ENCODE assay signal across 1 cellular context in the genomic region with DNA sequence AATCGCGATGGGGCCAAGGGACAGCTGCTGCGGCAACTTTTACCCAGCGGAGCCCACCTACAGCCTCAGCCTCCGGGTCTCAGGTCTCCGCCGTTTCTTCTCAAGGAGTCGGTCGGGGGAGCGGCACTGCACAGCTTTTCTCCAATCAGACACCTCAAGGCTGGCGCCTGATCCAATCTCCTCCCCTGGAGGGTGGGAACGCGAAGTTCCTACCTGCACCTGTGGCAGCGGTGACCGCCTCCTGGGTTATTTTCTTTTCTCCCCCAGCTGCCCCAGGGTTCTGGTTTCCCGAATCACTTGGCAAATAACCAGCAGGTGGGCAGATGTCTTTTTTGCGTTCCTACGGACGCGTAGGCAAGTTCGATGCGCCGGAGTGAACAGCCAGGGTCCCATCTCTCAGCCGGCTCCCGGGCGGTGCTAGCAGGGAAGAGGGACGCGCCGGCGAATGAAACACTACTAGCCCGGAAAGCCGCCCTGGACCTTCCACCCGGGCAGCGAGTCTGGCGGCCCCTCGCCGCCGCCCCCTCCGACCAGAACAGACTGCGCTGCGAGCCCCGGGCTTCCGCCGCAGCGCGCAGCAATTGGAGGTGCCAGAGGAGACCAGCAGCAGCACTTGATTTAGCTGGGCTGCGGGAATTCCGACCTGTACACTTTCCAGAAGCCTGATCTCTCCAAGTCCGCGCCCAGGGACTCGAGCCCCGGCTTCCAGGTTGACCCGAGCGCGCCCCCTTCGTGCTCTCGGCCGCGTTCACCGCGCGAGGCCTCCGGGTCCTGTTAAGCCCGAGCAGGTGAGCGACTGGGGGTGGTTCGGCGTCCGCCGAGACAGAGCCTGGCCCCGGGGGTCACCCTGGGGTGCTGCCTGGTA.
A peak's percentile ranks its signal among the peaks of the same experiment; 100 is the strongest.
TF ChIP-seq lines count a peak whose summit lies in the region.

A gene with protein sequence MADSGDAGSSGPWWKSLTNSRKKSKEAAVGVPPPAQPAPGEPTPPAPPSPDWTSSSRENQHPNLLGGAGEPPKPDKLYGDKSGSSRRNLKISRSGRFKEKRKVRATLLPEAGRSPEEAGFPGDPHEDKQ (plus strand): TSS at position 246 of the 865 bp plus-strand sequence. CDS start 2,495 bp downstream, outside the sequence.

TF ChIP-seq in WTC11, 78 proteins besides CTCF, POLR2A, EP300 and RAD21 (continued from another document):
- TF ChIP-seq, protein P1, sequence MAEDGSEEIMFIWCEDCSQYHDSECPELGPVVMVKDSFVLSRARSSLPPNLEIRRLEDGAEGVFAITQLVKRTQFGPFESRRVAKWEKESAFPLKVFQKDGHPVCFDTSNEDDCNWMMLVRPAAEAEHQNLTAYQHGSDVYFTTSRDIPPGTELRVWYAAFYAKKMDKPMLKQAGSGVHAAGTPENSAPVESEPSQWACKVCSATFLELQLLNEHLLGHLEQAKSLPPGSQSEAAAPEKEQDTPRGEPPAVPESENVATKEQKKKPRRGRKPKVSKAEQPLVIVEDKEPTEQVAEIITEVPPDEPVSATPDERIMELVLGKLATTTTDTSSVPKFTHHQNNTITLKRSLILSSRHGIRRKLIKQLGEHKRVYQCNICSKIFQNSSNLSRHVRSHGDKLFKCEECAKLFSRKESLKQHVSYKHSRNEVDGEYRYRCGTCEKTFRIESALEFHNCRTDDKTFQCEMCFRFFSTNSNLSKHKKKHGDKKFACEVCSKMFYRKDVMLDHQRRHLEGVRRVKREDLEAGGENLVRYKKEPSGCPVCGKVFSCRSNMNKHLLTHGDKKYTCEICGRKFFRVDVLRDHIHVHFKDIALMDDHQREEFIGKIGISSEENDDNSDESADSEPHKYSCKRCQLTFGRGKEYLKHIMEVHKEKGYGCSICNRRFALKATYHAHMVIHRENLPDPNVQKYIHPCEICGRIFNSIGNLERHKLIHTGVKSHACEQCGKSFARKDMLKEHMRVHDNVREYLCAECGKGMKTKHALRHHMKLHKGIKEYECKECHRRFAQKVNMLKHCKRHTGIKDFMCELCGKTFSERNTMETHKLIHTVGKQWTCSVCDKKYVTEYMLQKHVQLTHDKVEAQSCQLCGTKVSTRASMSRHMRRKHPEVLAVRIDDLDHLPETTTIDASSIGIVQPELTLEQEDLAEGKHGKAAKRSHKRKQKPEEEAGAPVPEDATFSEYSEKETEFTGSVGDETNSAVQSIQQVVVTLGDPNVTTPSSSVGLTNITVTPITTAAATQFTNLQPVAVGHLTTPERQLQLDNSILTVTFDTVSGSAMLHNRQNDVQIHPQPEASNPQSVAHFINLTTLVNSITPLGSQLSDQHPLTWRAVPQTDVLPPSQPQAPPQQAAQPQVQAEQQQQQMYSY (CRISPR knock-in tag; IDR thresholded peaks at IDR 0.05) = 0 out of 2 replicates have a peak, but pooled peaks have one; percentile 14
- TF ChIP-seq ZNF232 (CRISPR knock-in tag; IDR thresholded peaks at IDR 0.05) (no peak), CREM (CRISPR knock-in tag; IDR thresholded peaks at IDR 0.05) (0 out of 2 replicates have a peak, but pooled peaks have one; percentile 32), KAT7 (CRISPR knock-in tag; IDR thresholded peaks at IDR 0.05; ENCODE audit: borderline replicate concordance) (no peak), ZNF423 (CRISPR knock-in tag; IDR thresholded peaks at IDR 0.05) (peak; percentile 51; the same call in 1 of the 2 replicates), MYBL2 (CRISPR knock-in tag; IDR thresholded peaks at IDR 0.05) (0 out of 2 replicates have a peak, but pooled peaks have one; percentile 19)
- TF ChIP-seq, protein P2, sequence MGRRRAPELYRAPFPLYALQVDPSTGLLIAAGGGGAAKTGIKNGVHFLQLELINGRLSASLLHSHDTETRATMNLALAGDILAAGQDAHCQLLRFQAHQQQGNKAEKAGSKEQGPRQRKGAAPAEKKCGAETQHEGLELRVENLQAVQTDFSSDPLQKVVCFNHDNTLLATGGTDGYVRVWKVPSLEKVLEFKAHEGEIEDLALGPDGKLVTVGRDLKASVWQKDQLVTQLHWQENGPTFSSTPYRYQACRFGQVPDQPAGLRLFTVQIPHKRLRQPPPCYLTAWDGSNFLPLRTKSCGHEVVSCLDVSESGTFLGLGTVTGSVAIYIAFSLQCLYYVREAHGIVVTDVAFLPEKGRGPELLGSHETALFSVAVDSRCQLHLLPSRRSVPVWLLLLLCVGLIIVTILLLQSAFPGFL (CRISPR knock-in tag; IDR thresholded peaks at IDR 0.05; ENCODE audit: borderline replicate concordance) = no peak
- TF ChIP-seq, protein P3, sequence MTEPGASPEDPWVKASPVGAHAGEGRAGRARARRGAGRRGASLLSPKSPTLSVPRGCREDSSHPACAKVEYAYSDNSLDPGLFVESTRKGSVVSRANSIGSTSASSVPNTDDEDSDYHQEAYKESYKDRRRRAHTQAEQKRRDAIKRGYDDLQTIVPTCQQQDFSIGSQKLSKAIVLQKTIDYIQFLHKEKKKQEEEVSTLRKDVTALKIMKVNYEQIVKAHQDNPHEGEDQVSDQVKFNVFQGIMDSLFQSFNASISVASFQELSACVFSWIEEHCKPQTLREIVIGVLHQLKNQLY (CRISPR knock-in tag; IDR thresholded peaks at IDR 0.05) = no peak
- TF ChIP-seq, protein P4, sequence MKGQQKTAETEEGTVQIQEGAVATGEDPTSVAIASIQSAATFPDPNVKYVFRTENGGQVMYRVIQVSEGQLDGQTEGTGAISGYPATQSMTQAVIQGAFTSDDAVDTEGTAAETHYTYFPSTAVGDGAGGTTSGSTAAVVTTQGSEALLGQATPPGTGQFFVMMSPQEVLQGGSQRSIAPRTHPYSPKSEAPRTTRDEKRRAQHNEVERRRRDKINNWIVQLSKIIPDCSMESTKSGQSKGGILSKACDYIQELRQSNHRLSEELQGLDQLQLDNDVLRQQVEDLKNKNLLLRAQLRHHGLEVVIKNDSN (CRISPR knock-in tag; IDR thresholded peaks at IDR 0.05) = peak; percentile 50; the same call in 1 of the 2 replicates
- TF ChIP-seq, protein P5, sequence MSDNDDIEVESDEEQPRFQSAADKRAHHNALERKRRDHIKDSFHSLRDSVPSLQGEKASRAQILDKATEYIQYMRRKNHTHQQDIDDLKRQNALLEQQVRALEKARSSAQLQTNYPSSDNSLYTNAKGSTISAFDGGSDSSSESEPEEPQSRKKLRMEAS (CRISPR knock-in tag; IDR thresholded peaks at IDR 0.05) = peak; percentile 34; the same call in 1 of the 2 replicates
- TF ChIP-seq, protein P6, sequence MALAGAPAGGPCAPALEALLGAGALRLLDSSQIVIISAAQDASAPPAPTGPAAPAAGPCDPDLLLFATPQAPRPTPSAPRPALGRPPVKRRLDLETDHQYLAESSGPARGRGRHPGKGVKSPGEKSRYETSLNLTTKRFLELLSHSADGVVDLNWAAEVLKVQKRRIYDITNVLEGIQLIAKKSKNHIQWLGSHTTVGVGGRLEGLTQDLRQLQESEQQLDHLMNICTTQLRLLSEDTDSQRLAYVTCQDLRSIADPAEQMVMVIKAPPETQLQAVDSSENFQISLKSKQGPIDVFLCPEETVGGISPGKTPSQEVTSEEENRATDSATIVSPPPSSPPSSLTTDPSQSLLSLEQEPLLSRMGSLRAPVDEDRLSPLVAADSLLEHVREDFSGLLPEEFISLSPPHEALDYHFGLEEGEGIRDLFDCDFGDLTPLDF (CRISPR knock-in tag; IDR thresholded peaks at IDR 0.05) = 0 out of 2 replicates have a peak, but pooled peaks have one; percentile 21
- TF ChIP-seq, protein P7, sequence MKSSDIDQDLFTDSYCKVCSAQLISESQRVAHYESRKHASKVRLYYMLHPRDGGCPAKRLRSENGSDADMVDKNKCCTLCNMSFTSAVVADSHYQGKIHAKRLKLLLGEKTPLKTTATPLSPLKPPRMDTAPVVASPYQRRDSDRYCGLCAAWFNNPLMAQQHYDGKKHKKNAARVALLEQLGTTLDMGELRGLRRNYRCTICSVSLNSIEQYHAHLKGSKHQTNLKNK (CRISPR knock-in tag; IDR thresholded peaks at IDR 0.05) = no peak
- TF ChIP-seq, protein P8, sequence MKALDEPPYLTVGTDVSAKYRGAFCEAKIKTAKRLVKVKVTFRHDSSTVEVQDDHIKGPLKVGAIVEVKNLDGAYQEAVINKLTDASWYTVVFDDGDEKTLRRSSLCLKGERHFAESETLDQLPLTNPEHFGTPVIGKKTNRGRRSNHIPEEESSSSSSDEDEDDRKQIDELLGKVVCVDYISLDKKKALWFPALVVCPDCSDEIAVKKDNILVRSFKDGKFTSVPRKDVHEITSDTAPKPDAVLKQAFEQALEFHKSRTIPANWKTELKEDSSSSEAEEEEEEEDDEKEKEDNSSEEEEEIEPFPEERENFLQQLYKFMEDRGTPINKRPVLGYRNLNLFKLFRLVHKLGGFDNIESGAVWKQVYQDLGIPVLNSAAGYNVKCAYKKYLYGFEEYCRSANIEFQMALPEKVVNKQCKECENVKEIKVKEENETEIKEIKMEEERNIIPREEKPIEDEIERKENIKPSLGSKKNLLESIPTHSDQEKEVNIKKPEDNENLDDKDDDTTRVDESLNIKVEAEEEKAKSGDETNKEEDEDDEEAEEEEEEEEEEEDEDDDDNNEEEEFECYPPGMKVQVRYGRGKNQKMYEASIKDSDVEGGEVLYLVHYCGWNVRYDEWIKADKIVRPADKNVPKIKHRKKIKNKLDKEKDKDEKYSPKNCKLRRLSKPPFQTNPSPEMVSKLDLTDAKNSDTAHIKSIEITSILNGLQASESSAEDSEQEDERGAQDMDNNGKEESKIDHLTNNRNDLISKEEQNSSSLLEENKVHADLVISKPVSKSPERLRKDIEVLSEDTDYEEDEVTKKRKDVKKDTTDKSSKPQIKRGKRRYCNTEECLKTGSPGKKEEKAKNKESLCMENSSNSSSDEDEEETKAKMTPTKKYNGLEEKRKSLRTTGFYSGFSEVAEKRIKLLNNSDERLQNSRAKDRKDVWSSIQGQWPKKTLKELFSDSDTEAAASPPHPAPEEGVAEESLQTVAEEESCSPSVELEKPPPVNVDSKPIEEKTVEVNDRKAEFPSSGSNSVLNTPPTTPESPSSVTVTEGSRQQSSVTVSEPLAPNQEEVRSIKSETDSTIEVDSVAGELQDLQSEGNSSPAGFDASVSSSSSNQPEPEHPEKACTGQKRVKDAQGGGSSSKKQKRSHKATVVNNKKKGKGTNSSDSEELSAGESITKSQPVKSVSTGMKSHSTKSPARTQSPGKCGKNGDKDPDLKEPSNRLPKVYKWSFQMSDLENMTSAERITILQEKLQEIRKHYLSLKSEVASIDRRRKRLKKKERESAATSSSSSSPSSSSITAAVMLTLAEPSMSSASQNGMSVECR (CRISPR knock-in tag; IDR thresholded peaks at IDR 0.05; ENCODE audit: borderline replicate concordance) = peak; percentile 37; the same call in 1 of the 2 replicates
